In the genomic region with DNA sequence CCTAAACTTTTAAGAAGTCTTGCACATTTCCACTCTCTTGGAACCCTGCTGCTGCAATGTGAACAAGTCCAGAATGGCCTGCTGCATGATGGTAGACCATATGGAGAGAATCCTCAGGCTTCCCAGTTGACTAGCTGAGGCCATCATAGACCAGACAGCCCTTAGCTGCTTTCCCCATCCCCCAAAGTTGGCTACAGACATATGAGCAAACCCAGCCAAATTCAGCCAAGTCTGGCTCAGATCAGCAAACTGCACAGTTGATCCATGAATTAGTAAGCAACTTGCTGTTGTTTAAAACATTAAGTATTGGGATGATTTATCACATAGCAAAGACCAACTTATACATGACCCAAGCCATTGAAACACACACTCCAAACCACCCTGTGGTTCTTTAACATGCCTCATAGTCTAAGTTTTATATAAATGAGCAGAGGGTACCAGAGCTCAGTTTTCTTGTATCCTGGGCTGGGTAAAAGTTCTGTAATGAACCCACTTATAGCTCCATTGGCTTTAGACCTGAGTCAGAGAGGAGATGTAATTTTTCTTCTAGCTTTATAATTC, we compare ENCODE assay signal across 19 cellular contexts. TPM values are rescaled to one million over a fixed set of nuclear protein-coding genes. Genes with fewer than 3 reads are reported as not detected.
DNase-seq lines count a peak whose midpoint lies in the region; TF ChIP-seq lines count a peak whose summit lies in the region.
"Had no signal": no experiment of that assay in that cellular context is flagged by ENCODE, and none has a peak within 500 bp of the region (broad histone marks: within the 10 kb centered on the region; RNA-seq: fewer than 3 reads in every experiment).

No MANE protein-coding gene starts in this region.

- H3K27me3 Mint-ChIP-seq in activated naive CD4-positive, alpha-beta T cell treated with anti-CD3 and anti-CD28 coated beads, Interleukin-2, amount 50 U/mL, for 24 hours: no peaks in the 10 kb centered on the region

- peaks cover 59% of the 10 kb centered on the region for H3K4me1 Mint-ChIP-seq in activated naive CD4-positive, alpha-beta T cell treated with anti-CD3 and anti-CD28 coated beads, Interleukin-2, amount 50 U/mL, for 24 hours

- peak overlapping the region; percentile 19 for H3K27ac Mint-ChIP-seq in activated naive CD4-positive, alpha-beta T cell treated with anti-CD3 and anti-CD28 coated beads, Interleukin-2, amount 50 U/mL, for 24 hours

- TF ChIP-seq CTCF in fibroblast of mammary gland (conservative IDR thresholded peaks at IDR 0.05; ENCODE audit: control insufficient read depth, insufficient read depth, low read depth, low read length): no peak

- H3K9me3 Mint-ChIP-seq in activated naive CD4-positive, alpha-beta T cell treated with anti-CD3 and anti-CD28 coated beads, Interleukin-2, amount 50 U/mL, for 24 hours: no peaks in the 10 kb centered on the region

- H3K4me3 Mint-ChIP-seq in activated naive CD4-positive, alpha-beta T cell treated with anti-CD3 and anti-CD28 coated beads, Interleukin-2, amount 50 U/mL, for 24 hours: no peak overlapping the region

- H3K27me3 ChIP-seq in MG63: no peaks in the 10 kb centered on the region

- H3K4me3 ChIP-seq in MG63: no peak overlapping the region
- H3K4me3 ChIP-seq in fibroblast of mammary gland (ENCODE audit: control insufficient read depth, low read depth, low read length): no peak overlapping the region
- H3K4me3 ChIP-seq: GM23248, HAP-1 had no signal

- peaks cover 3% of the 10 kb centered on the region for H3K36me3 ChIP-seq in MG63
- H3K36me3 ChIP-seq: HAP-1 had no signal

- no peaks in the 10 kb centered on the region for H3K9me3 ChIP-seq in MG63
- H3K9me3 ChIP-seq: HAP-1 had no signal

- no peak for DNase-seq in activated naive CD4-positive, alpha-beta T cell treated with anti-CD3 and anti-CD28 coated beads, Interleukin-2, amount 50 U/mL, for 16 hours
- DNase-seq in MG63: peak; percentile 7
- peak; percentile 31 for DNase-seq in fibroblast of mammary gland (ENCODE audit: low read depth)
- DNase-seq in GM19240 (ENCODE audit: insufficient read length, low spot score): no peak
- DNase-seq in activated CD8-positive, alpha-beta memory T cell treated with anti-CD3 and anti-CD28 coated beads, Interleukin-2, amount 50 U/mL, for 48 hours: no peak
- no peak for DNase-seq in effector CD8-positive, alpha-beta T cell (lab: John Stamatoyannopoulos, UW)
- DNase-seq: C1 segment of cervical spinal cord, COR-L47, DMS153, EL, GM23248, NCI-H1105, NCI-H1694 treated with DMSO at 0.1 percent for 48 hours, NCI-H2107, NCI-H524, NCI-H82, Right ventricle myocardium superior had no signal

- peaks cover 2% of the 10 kb centered on the region for H3K36me3 Mint-ChIP-seq in activated naive CD4-positive, alpha-beta T cell treated with anti-CD3 and anti-CD28 coated beads, Interleukin-2, amount 50 U/mL, for 24 hours

RNA-seq across cellular contexts. Expression of a gene that starts 19.9 kb away (rescaled TPM):
- not detected in 2 replicates for total RNA-seq in MG63 (2014; rRNA removed; shearing (Covaris generic); ENCODE audit: low replicate concordance)
- total RNA-seq: GM23248, Right ventricle myocardium superior had no signal

RNA-seq across cellular contexts. Expression of a gene that starts 41.2 kb away (rescaled TPM):
- 20.4 and 33.2 TPM in 2 replicates for total RNA-seq in MG63 (2014; rRNA removed; shearing (Covaris generic); ENCODE audit: low replicate concordance)

Comparison
In these comparisons a context has a peak if more than half of its experiments do, and no peak if none do; other contexts are left out.
1. DNase-seq: peak in MG63 (single experiment) and fibroblast of mammary gland (single experiment); none in activated naive CD4-positive, alpha-beta T cell treated with anti-CD3 and anti-CD28 coated beads, Interleukin-2, amount 50 U/mL, for 16 hours (single experiment), GM19240 (single experiment), activated CD8-positive, alpha-beta memory T cell treated with anti-CD3 and anti-CD28 coated beads, Interleukin-2, amount 50 U/mL, for 48 hours (single experiment) and effector CD8-positive, alpha-beta T cell (single experiment).